8 cellular contexts compared by ENCODE assay signal in genomic region chr19:33796164-33797100, GRCh38. TPM values are rescaled to one million over a fixed set of nuclear protein-coding genes. Genes with fewer than 3 reads are reported as not detected.
A peak's percentile ranks its signal among the peaks of the same experiment; 100 is the strongest.
DNase-seq lines count a peak whose midpoint lies in the region; ATAC-seq and TF ChIP-seq lines count a peak whose summit lies in the region.

KCTD15 (plus strand) TSS chr19:33796870; CDS start chr19:33800455, 3,585 bp downstream.

- WGBS in lower leg skin, 2 donors = 0% methylated on average over 49 to 72 of the region's 125 CpGs

- no peak for TF ChIP-seq POLR2A in lower leg skin (IDR thresholded peaks at IDR 0.05)

- H3K9me3 ChIP-seq in duodenal mucosa (ENCODE audit: control insufficient read depth in 1 of 2, low read length in 2 of 2) = no peaks in the 10 kb centered on the region

- no peaks in the 10 kb centered on the region for H3K36me3 Mint-ChIP-seq in HFFc6 (ENCODE audit: low read depth)
- no peaks in the 10 kb centered on the region for H3K36me3 Mint-ChIP-seq in T-helper 2 cell treated with Interferon-gamma antibody and Interleukin-4, amounts not matched to agents 5 μg/mL and 100 μg/mL, for 36 hours (ENCODE audit: low read depth)
- no peaks in the 10 kb centered on the region for H3K36me3 Mint-ChIP-seq in stimulated activated naive B cell treated with anti-CD40 and anti-IgM and Interleukin-4, amounts not matched to agents 10 μg/mL and 1 μg/mL and 100 μg/mL, for 72 hours

- intact Hi-C loops in lower leg skin (cut with DNase I; ENCODE audit: low total_unique reads) = loop anchor here (10.0 kb wide), 1 partner anchor 78 kb away; no protein-coding TSS in a partner anchor

- H3K27ac ChIP-seq in duodenal mucosa (ENCODE audit: low read depth, low read length) = peak within 1 kb of the TSS; percentile 89

- no peaks in the 10 kb centered on the region for H3K9me3 Mint-ChIP-seq in HFFc6
- no peaks in the 10 kb centered on the region for H3K9me3 Mint-ChIP-seq in T-helper 2 cell treated with Interferon-gamma antibody and Interleukin-4, amounts not matched to agents 5 μg/mL and 100 μg/mL, for 36 hours
- no peaks in the 10 kb centered on the region for H3K9me3 Mint-ChIP-seq in stimulated activated naive B cell treated with anti-CD40 and anti-IgM and Interleukin-4, amounts not matched to agents 10 μg/mL and 1 μg/mL and 100 μg/mL, for 72 hours

- H3K4me3 Mint-ChIP-seq in HFFc6 = peak within 1 kb of the TSS; percentile 86
- H3K4me3 Mint-ChIP-seq in T-helper 2 cell treated with Interferon-gamma antibody and Interleukin-4, amounts not matched to agents 5 μg/mL and 100 μg/mL, for 36 hours = peak within 1 kb of the TSS; percentile 76
- peak within 1 kb of the TSS; percentile 84 to 89 for H3K4me3 Mint-ChIP-seq in stimulated activated naive B cell treated with anti-CD40 and anti-IgM and Interleukin-4, amounts not matched to agents 10 μg/mL and 1 μg/mL and 100 μg/mL, for 72 hours

- no peaks in the 10 kb centered on the region for H3K4me1 Mint-ChIP-seq in HFFc6 (ENCODE audit: low read depth)
- H3K4me1 Mint-ChIP-seq in T-helper 2 cell treated with Interferon-gamma antibody and Interleukin-4, amounts not matched to agents 5 μg/mL and 100 μg/mL, for 36 hours (ENCODE audit: low read depth) = peaks cover 2% of the 10 kb centered on the region
- peaks cover 2 to 5% of the 10 kb centered on the region in 2 donors for H3K4me1 Mint-ChIP-seq in stimulated activated naive B cell treated with anti-CD40 and anti-IgM and Interleukin-4, amounts not matched to agents 10 μg/mL and 1 μg/mL and 100 μg/mL, for 72 hours

- H3K27me3 ChIP-seq in duodenal mucosa (ENCODE audit: control insufficient read depth in 1 of 2, insufficient read depth in 2 of 2, low read length in 2 of 2) = peaks cover 4 to 12% of the 10 kb centered on the region in 2 donors

- TF ChIP-seq CTCF in AG10803 (conservative IDR thresholded peaks at IDR 0.05; ENCODE audit: low read length) (no peak), HFFc6 (IDR thresholded peaks at IDR 0.05) (no peak), lower leg skin (IDR thresholded peaks at IDR 0.05) (no peak)

- peak; percentile 49 for DNase-seq in AG10803 (ENCODE audit: low read depth)
- DNase-seq in HFFc6 = no peak
- DNase-seq in T-helper 2 cell treated with Interferon-gamma antibody and Interleukin-4, amounts not matched to agents 5 μg/mL and 100 μg/mL, for 36 hours (ENCODE audit: low spot score) = peak; percentile 13
- no peak for DNase-seq in lower leg skin (ENCODE audit: low spot score in 2 of 2)
- DNase-seq in stimulated activated naive B cell treated with anti-CD40 and anti-IgM and Interleukin-4, amounts not matched to agents 10 μg/mL and 1 μg/mL and 100 μg/mL, for 72 hours = no peak

- peaks cover 9% of the 10 kb centered on the region for H3K27me3 Mint-ChIP-seq in HFFc6 (ENCODE audit: insufficient read depth)
- H3K27me3 Mint-ChIP-seq in T-helper 2 cell treated with Interferon-gamma antibody and Interleukin-4, amounts not matched to agents 5 μg/mL and 100 μg/mL, for 36 hours (ENCODE audit: low read depth) = peaks cover 28% of the 10 kb centered on the region
- H3K27me3 Mint-ChIP-seq in stimulated activated naive B cell treated with anti-CD40 and anti-IgM and Interleukin-4, amounts not matched to agents 10 μg/mL and 1 μg/mL and 100 μg/mL, for 72 hours = peaks cover 13 to 19% of the 10 kb centered on the region in 2 donors

- peak within 1 kb of the TSS; percentile 42; the same call in 1 of the 2 replicates for H3K27ac Mint-ChIP-seq in HFFc6
- H3K27ac Mint-ChIP-seq in T-helper 2 cell treated with Interferon-gamma antibody and Interleukin-4, amounts not matched to agents 5 μg/mL and 100 μg/mL, for 36 hours = peak within 1 kb of the TSS; percentile 49
- peak within 1 kb of the TSS; percentile 31 for H3K27ac Mint-ChIP-seq in stimulated activated naive B cell treated with anti-CD40 and anti-IgM and Interleukin-4, amounts not matched to agents 10 μg/mL and 1 μg/mL and 100 μg/mL, for 72 hours

- peak within 1 kb of the TSS; percentile 74 for H3K4me3 ChIP-seq in AG10803 (ENCODE audit: low read length)
- peak within 1 kb of the TSS; percentile 66 to 68 for H3K4me3 ChIP-seq in duodenal mucosa (ENCODE audit: low read depth in 1 of 2, low read length in 2 of 2)
- H3K4me3 ChIP-seq in lower leg skin (ENCODE audit: low read depth, poor library complexity, severe bottlenecking) = peak within 1 kb of the TSS; percentile 57

- peak; percentile 20 to 27 for ATAC-seq in stimulated activated naive B cell treated with anti-CD40 and anti-IgM and Interleukin-4, amounts not matched to agents 10 μg/mL and 1 μg/mL and 100 μg/mL, for 72 hours (replicated peaks)
- ATAC-seq in GM19455 (IDR thresholded peaks at IDR 0.05; ENCODE audit: unreplicated experiment) = no peak
- ATAC-seq in GM18861 (IDR thresholded peaks at IDR 0.05; ENCODE audit: unreplicated experiment) = no peak

- peaks cover 0 to 8% of the 10 kb centered on the region in 2 donors for H3K4me1 ChIP-seq in duodenal mucosa (ENCODE audit: control insufficient read depth in 1 of 2, insufficient read depth in 2 of 2, low read length in 2 of 2)

- peaks cover 0 to 6% of the 10 kb centered on the region in 2 donors for H3K36me3 ChIP-seq in duodenal mucosa (ENCODE audit: control insufficient read depth in 1 of 2, insufficient read depth in 2 of 2, low read length in 2 of 2)

- H3K9ac ChIP-seq in duodenal mucosa (ENCODE audit: low read depth in 1 of 2, low read length in 2 of 2) = peak within 1 kb of the TSS; percentile 48 to 57

RNA-seq across cellular contexts. Expression of gene KCTD15, which starts in this region (rescaled TPM):
- total RNA-seq in HFFc6 (2021; fragmentation: NEBNext Ultra II Directional; extraction: Animal tissue kit (Norgen Biotek cat#: 25700)) = 10 to 100 TPM in 1 of 6 experiments, 1 to 10 TPM in 5; 5.9 to 11.7 (median 7.1) TPM
- total RNA-seq in lower leg skin = 100 to 1,000 TPM; 140 to 190 (median 164) TPM

Comparison
In these comparisons a context has a peak if more than half of its experiments do, and no peak if none do; other contexts are left out.
1. RNA of gene KCTD15 (total RNA-seq): 140 to 190 TPM in lower leg skin; 5.9 to 11.7 TPM in HFFc6; every median in the first group is over 10 times any median in the second.
2. DNase-seq: peak in AG10803 (single experiment) and T-helper 2 cell treated with Interferon-gamma antibody and Interleukin-4, amounts not matched to agents 5 μg/mL and 100 μg/mL, for 36 hours (single experiment); none in HFFc6 (single experiment), lower leg skin (0 of 2) and stimulated activated naive B cell treated with anti-CD40 and anti-IgM and Interleukin-4, amounts not matched to agents 10 μg/mL and 1 μg/mL and 100 μg/mL, for 72 hours (single experiment).
3. ATAC-seq: peak in stimulated activated naive B cell treated with anti-CD40 and anti-IgM and Interleukin-4, amounts not matched to agents 10 μg/mL and 1 μg/mL and 100 μg/mL, for 72 hours (2 of 2); none in GM19455 (single experiment) and GM18861 (single experiment).
4. Peak in every context shown above with its lines, with median percentiles within 50 percentile points of each other: H3K4me3 ChIP-seq, H3K27ac Mint-ChIP-seq and H3K4me3 Mint-ChIP-seq.